16 cellular contexts compared by ENCODE assay signal in genomic region chr20:59948212-59948611, GRCh38. TPM values are rescaled to one million over a fixed set of nuclear protein-coding genes. Genes with fewer than 3 reads are reported as not detected.
DNase-seq lines count a peak whose midpoint lies in the region; ATAC-seq and TF ChIP-seq lines count a peak whose summit lies in the region.
"Had no signal": no experiment of that assay in that cellular context is flagged by ENCODE, and none has a peak within 500 bp of the region (broad histone marks: within the 10 kb centered on the region; RNA-seq: fewer than 3 reads in every experiment).

No MANE protein-coding gene starts in this region.

- DNase-seq in activated CD4-positive, alpha-beta T cell treated with anti-CD3 and anti-CD28 coated beads for 36 hours = no peak
- no peak for DNase-seq in activated CD4-positive, alpha-beta T cell treated with anti-CD3 and anti-CD28 coated beads, Interleukin-2, amount 50 U/mL, for 48 hours
- DNase-seq in Karpas-422 = no peak
- no peak for DNase-seq in activated CD4-positive, alpha-beta memory T cell treated with anti-CD3 and anti-CD28 coated beads, Interleukin-2, amount 10 ng/mL, durations not matched to agents 7 days and 5 days
- no peak for DNase-seq in natural killer cell treated with Interleukin-12 subunit alpha and Interleukin-12 subunit beta and Interleukin-15 and Interleukin-18, amount 100 ng/mL, for 72 hours (ENCODE audit: low spot score)
- no peak for DNase-seq in A673 (ENCODE audit: low spot score)
- DNase-seq: amygdala; erythroblast; head of caudate nucleus; mucosa of descending colon; stimulated activated naive CD8-positive, alpha-beta T cell treated with anti-CD3 and anti-CD28 coated beads, Interleukin-15, amount 100 ng/mL, for 72 hours had no signal

- no peaks in the 10 kb centered on the region for H3K9me3 Mint-ChIP-seq in activated CD4-positive, alpha-beta T cell treated with anti-CD3 and anti-CD28 coated beads for 36 hours (ENCODE audit: low read depth)
- no peaks in the 10 kb centered on the region for H3K9me3 Mint-ChIP-seq in activated CD4-positive, alpha-beta memory T cell treated with anti-CD3 and anti-CD28 coated beads, Interleukin-2, amount 10 ng/mL, durations not matched to agents 7 days and 5 days
- H3K9me3 Mint-ChIP-seq in natural killer cell treated with Interleukin-12 subunit alpha and Interleukin-12 subunit beta and Interleukin-15 and Interleukin-18, amount 100 ng/mL, for 72 hours = no peaks in the 10 kb centered on the region
- H3K9me3 Mint-ChIP-seq: IgD-negative memory B cell; stimulated activated naive CD8-positive, alpha-beta T cell treated with anti-CD3 and anti-CD28 coated beads, Interleukin-15, amount 100 ng/mL, for 72 hours had no signal

- no peaks in the 10 kb centered on the region for H4K20me1 ChIP-seq in Karpas-422 (ENCODE audit: insufficient read depth, low read depth, low read length)

- H3K4me1 ChIP-seq in Karpas-422 (ENCODE audit: low read length) = peaks cover 32% of the 10 kb centered on the region
- peaks cover 20% of the 10 kb centered on the region for H3K4me1 ChIP-seq in A673 (ENCODE audit: insufficient read depth, low read length, poor library complexity, severe bottlenecking)
- H3K4me1 ChIP-seq: parathyroid adenoma had no signal

- peak overlapping the region; percentile 93 for H3K27ac Mint-ChIP-seq in activated CD4-positive, alpha-beta T cell treated with anti-CD3 and anti-CD28 coated beads for 36 hours
- peak overlapping the region; percentile 90 for H3K27ac Mint-ChIP-seq in activated CD4-positive, alpha-beta memory T cell treated with anti-CD3 and anti-CD28 coated beads, Interleukin-2, amount 10 ng/mL, durations not matched to agents 7 days and 5 days
- H3K27ac Mint-ChIP-seq in natural killer cell treated with Interleukin-12 subunit alpha and Interleukin-12 subunit beta and Interleukin-15 and Interleukin-18, amount 100 ng/mL, for 72 hours = peak overlapping the region; percentile 78 to 91

- H3K4me3 ChIP-seq in Karpas-422 (ENCODE audit: low read length) = no peak overlapping the region
- H3K4me3 ChIP-seq in A673 (ENCODE audit: low read depth, low read length, poor library complexity, severe bottlenecking) = no peak overlapping the region
- H3K4me3 ChIP-seq: mucosa of descending colon, smooth muscle cell had no signal

- H3K27me3 ChIP-seq in Karpas-422 (ENCODE audit: low read length) (no peaks in the 10 kb centered on the region), A673 (replicated peaks; ENCODE audit: insufficient read depth, low read depth, low read length, poor library complexity) (no peaks in the 10 kb centered on the region)

- CTCF ChIA-PET in activated CD4-positive, alpha-beta T cell treated with anti-CD3 and anti-CD28 coated beads for 36 hours (lab: Charles Lee) = interaction anchor here (0.5 to 6.2 kb wide), 5 partner anchors 7 to 109 kb away, joined by 3 to 48 read pairs (median 4); partner anchors contain the start of genes CDH26 and SYCP2
- CTCF ChIA-PET in activated CD4-positive, alpha-beta memory T cell treated with anti-CD3 and anti-CD28 coated beads, Interleukin-2, amount 10 ng/mL, durations not matched to agents 7 days and 5 days (lab: Charles Lee) = interaction anchor here (0.7 to 3.7 kb wide), 9 partner anchors 8 to 315 kb away, joined by 3 to 39 read pairs (median 5); partner anchors contain the start of genes FAM217B, PPP1R3D and SYCP2
- CTCF ChIA-PET in A673 (lab: Charles Lee) = no interaction called here

- H3K27me3 Mint-ChIP-seq in activated CD4-positive, alpha-beta T cell treated with anti-CD3 and anti-CD28 coated beads for 36 hours = no peaks in the 10 kb centered on the region
- no peaks in the 10 kb centered on the region for H3K27me3 Mint-ChIP-seq in activated CD4-positive, alpha-beta memory T cell treated with anti-CD3 and anti-CD28 coated beads, Interleukin-2, amount 10 ng/mL, durations not matched to agents 7 days and 5 days
- H3K27me3 Mint-ChIP-seq in natural killer cell treated with Interleukin-12 subunit alpha and Interleukin-12 subunit beta and Interleukin-15 and Interleukin-18, amount 100 ng/mL, for 72 hours = no peaks in the 10 kb centered on the region
- H3K27me3 Mint-ChIP-seq: IgD-negative memory B cell; stimulated activated naive CD8-positive, alpha-beta T cell treated with anti-CD3 and anti-CD28 coated beads, Interleukin-15, amount 100 ng/mL, for 72 hours had no signal

- no peak for ATAC-seq in activated CD4-positive, alpha-beta T cell treated with anti-CD3 and anti-CD28 coated beads for 36 hours
- ATAC-seq in natural killer cell treated with Interleukin-12 subunit alpha and Interleukin-12 subunit beta and Interleukin-15 and Interleukin-18, amount 100 ng/mL, for 72 hours = no peak
- ATAC-seq in HG02642 (IDR thresholded peaks at IDR 0.05; ENCODE audit: poor library complexity, unreplicated experiment) (no peak), GM18519 (IDR thresholded peaks at IDR 0.05; ENCODE audit: low FRiP score, unreplicated experiment) (no peak)

- no peak overlapping the region for H3K4me2 ChIP-seq in Karpas-422 (ENCODE audit: low read depth, low read length, poor library complexity, severe bottlenecking)
- H3K4me2 ChIP-seq: smooth muscle cell had no signal

- no peak for TF ChIP-seq CTCF in A673 (conservative IDR thresholded peaks at IDR 0.05; ENCODE audit: low read depth, low read length)

- peak overlapping the region; percentile 35; the same call in 1 of the 2 replicates for H3K27ac ChIP-seq in Karpas-422 (ENCODE audit: low read length)
- H3K27ac ChIP-seq in A673 (ENCODE audit: low read depth, low read length, poor library complexity, severe bottlenecking) = no peak overlapping the region
- H3K27ac ChIP-seq: parathyroid adenoma had no signal

- H3K79me2 ChIP-seq in Karpas-422 (ENCODE audit: low read length) = 0 out of 2 replicates have a peak, but pooled peaks cover 5% of the 10 kb centered on the region

- no peak overlapping the region for H3K4me3 Mint-ChIP-seq in activated CD4-positive, alpha-beta T cell treated with anti-CD3 and anti-CD28 coated beads for 36 hours
- no peak overlapping the region for H3K4me3 Mint-ChIP-seq in activated CD4-positive, alpha-beta memory T cell treated with anti-CD3 and anti-CD28 coated beads, Interleukin-2, amount 10 ng/mL, durations not matched to agents 7 days and 5 days
- H3K4me3 Mint-ChIP-seq in natural killer cell treated with Interleukin-12 subunit alpha and Interleukin-12 subunit beta and Interleukin-15 and Interleukin-18, amount 100 ng/mL, for 72 hours = no peak overlapping the region

- H3K9ac ChIP-seq in Karpas-422 (ENCODE audit: low read length) = no peak overlapping the region
- H3K9ac ChIP-seq: parathyroid adenoma had no signal

- H3K9me2 ChIP-seq in Karpas-422 (replicated peaks; ENCODE audit: insufficient read depth, low read length) = no peaks in the 10 kb centered on the region

- BruUV-seq in A673 (replicated peaks; lab: Mats Ljungman, UMichigan) = no TSS peak

- H3K4me1 Mint-ChIP-seq in activated CD4-positive, alpha-beta T cell treated with anti-CD3 and anti-CD28 coated beads for 36 hours = peaks cover 27% of the 10 kb centered on the region
- peaks cover 18% of the 10 kb centered on the region for H3K4me1 Mint-ChIP-seq in activated CD4-positive, alpha-beta memory T cell treated with anti-CD3 and anti-CD28 coated beads, Interleukin-2, amount 10 ng/mL, durations not matched to agents 7 days and 5 days
- H3K4me1 Mint-ChIP-seq in natural killer cell treated with Interleukin-12 subunit alpha and Interleukin-12 subunit beta and Interleukin-15 and Interleukin-18, amount 100 ng/mL, for 72 hours (ENCODE audit: low read depth in 2 of 2) = peaks cover 8 to 11% of the 10 kb centered on the region in 2 donors

- H3K9me3 ChIP-seq in Karpas-422 (ENCODE audit: low read length) (no peaks in the 10 kb centered on the region), A673 (ENCODE audit: low read depth, low read length, poor library complexity, severe bottlenecking) (no peaks in the 10 kb centered on the region)
- H3K9me3 ChIP-seq: mucosa of descending colon had no signal

- intact Hi-C loops in activated CD4-positive, alpha-beta T cell treated with anti-CD3 and anti-CD28 coated beads for 36 hours (cut with DNase I, micrococcal nuclease) = loop anchor here (1.0 to 10.0 kb wide), 6 partner anchors 8 to 1281 kb away; partner anchors contain the start of genes FAM217B (in 1 of the 2) and PPP1R3D (in 1 of the 2)
- intact Hi-C loops in A673 (cut with micrococcal nuclease; ENCODE audit: unreplicated experiment) = no loop called here

- POLR2A ChIA-PET in activated CD4-positive, alpha-beta T cell treated with anti-CD3 and anti-CD28 coated beads for 36 hours (lab: Charles Lee) = interaction anchor here (0.9 kb wide), 1 partner anchor 13 kb away, joined by 4 read pairs; no protein-coding TSS in a partner anchor
- POLR2A ChIA-PET in activated CD4-positive, alpha-beta memory T cell treated with anti-CD3 and anti-CD28 coated beads, Interleukin-2, amount 10 ng/mL, durations not matched to agents 7 days and 5 days (lab: Charles Lee) = interaction anchor here (1.3 to 2.5 kb wide), 4 partner anchors 8 to 109 kb away, joined by 5 to 11 read pairs (median 8); partner anchors contain the start of genes FAM217B, PPP1R3D and SYCP2
- POLR2A ChIA-PET in A673 (lab: Charles Lee; ENCODE audit: low non-redundant PET) = interaction anchor here (0.6 kb wide), 1 partner anchor 12 kb away, joined by 6 read pairs; no protein-coding TSS in a partner anchor

- no peak overlapping the region for H2AFZ ChIP-seq in Karpas-422 (ENCODE audit: low read length)
- H2AFZ ChIP-seq: parathyroid adenoma had no signal

- peaks cover 9% of the 10 kb centered on the region for H3K36me3 Mint-ChIP-seq in activated CD4-positive, alpha-beta T cell treated with anti-CD3 and anti-CD28 coated beads for 36 hours (ENCODE audit: low read depth)
- peaks cover 13% of the 10 kb centered on the region for H3K36me3 Mint-ChIP-seq in activated CD4-positive, alpha-beta memory T cell treated with anti-CD3 and anti-CD28 coated beads, Interleukin-2, amount 10 ng/mL, durations not matched to agents 7 days and 5 days (ENCODE audit: low read depth)
- H3K36me3 Mint-ChIP-seq in natural killer cell treated with Interleukin-12 subunit alpha and Interleukin-12 subunit beta and Interleukin-15 and Interleukin-18, amount 100 ng/mL, for 72 hours = peaks cover 8% of the 10 kb centered on the region

- H3K36me3 ChIP-seq in Karpas-422 (ENCODE audit: insufficient read depth, low read length) = peaks cover 11% of the 10 kb centered on the region; the same call in 1 of the 2 replicates
- peaks cover 17% of the 10 kb centered on the region for H3K36me3 ChIP-seq in A673 (ENCODE audit: insufficient read depth, low read length, poor library complexity, severe bottlenecking)

RNA-seq across cellular contexts. Expression of gene FAM217B, which starts 8.0 kb away (rescaled TPM):
- total RNA-seq in activated CD4-positive, alpha-beta T cell treated with anti-CD3 and anti-CD28 coated beads for 36 hours = 10 to 100 TPM; 25.6 to 33.2 TPM
- 12.0 and 16.4 TPM in 2 replicates for total RNA-seq in Karpas-422 (2014; rRNA removed; shearing (Covaris generic); ENCODE audit: low replicate concordance)
- total RNA-seq in activated CD4-positive, alpha-beta memory T cell treated with anti-CD3 and anti-CD28 coated beads, Interleukin-2, amount 10 ng/mL, durations not matched to agents 7 days and 5 days = 10 to 100 TPM; 26.5 to 27.4 TPM
- total RNA-seq in natural killer cell treated with Interleukin-12 subunit alpha and Interleukin-12 subunit beta and Interleukin-15 and Interleukin-18, amount 100 ng/mL, for 72 hours = 10 to 100 TPM; 27.7 to 31.7 TPM
- total RNA-seq in A673 (2021) = 26.6 and 27.9 TPM in 2 replicates

RNA-seq across cellular contexts. Expression of gene PPP1R3D, which starts 8.1 kb away (rescaled TPM):
- 1 to 10 TPM; 4.4 to 4.7 TPM for total RNA-seq in activated CD4-positive, alpha-beta T cell treated with anti-CD3 and anti-CD28 coated beads for 36 hours
- total RNA-seq in Karpas-422 (2014; rRNA removed; shearing (Covaris generic); ENCODE audit: low replicate concordance) = 4.2 and 7.0 TPM in 2 replicates
- total RNA-seq in activated CD4-positive, alpha-beta memory T cell treated with anti-CD3 and anti-CD28 coated beads, Interleukin-2, amount 10 ng/mL, durations not matched to agents 7 days and 5 days = 10 to 100 TPM in 1 of 2 experiments, 1 to 10 TPM in 1; 9.7 to 10.3 TPM
- 10 to 100 TPM; 10.2 to 16.4 TPM for total RNA-seq in natural killer cell treated with Interleukin-12 subunit alpha and Interleukin-12 subunit beta and Interleukin-15 and Interleukin-18, amount 100 ng/mL, for 72 hours
- 4.9 and 6.1 TPM in 2 replicates for total RNA-seq in A673 (2021)

RNA-seq across cellular contexts. Expression of gene CDH26, which starts 10.0 kb away (rescaled TPM):
- total RNA-seq in activated CD4-positive, alpha-beta T cell treated with anti-CD3 and anti-CD28 coated beads for 36 hours = under 1 TPM; 0.88 to 0.91 TPM
- 0.22 TPM in 1 of 2 replicates, not detected in the other for total RNA-seq in Karpas-422 (2014; rRNA removed; shearing (Covaris generic); ENCODE audit: low replicate concordance)
- under 1 TPM; 0.53 to 0.86 TPM for total RNA-seq in activated CD4-positive, alpha-beta memory T cell treated with anti-CD3 and anti-CD28 coated beads, Interleukin-2, amount 10 ng/mL, durations not matched to agents 7 days and 5 days
- 1 to 10 TPM; 1.8 TPM for total RNA-seq in natural killer cell treated with Interleukin-12 subunit alpha and Interleukin-12 subunit beta and Interleukin-15 and Interleukin-18, amount 100 ng/mL, for 72 hours
- total RNA-seq in A673 (2021) = 0.58 and 0.66 TPM in 2 replicates

RNA-seq across cellular contexts. Expression of gene SYCP2, which starts 14.8 kb away (rescaled TPM):
- total RNA-seq in activated CD4-positive, alpha-beta T cell treated with anti-CD3 and anti-CD28 coated beads for 36 hours = 1 to 10 TPM; 1.5 to 2.1 TPM
- total RNA-seq in Karpas-422 (2014; rRNA removed; shearing (Covaris generic); ENCODE audit: low replicate concordance) = 1.1 and 6.6 TPM in 2 replicates
- 1 to 10 TPM; 5.4 to 7.9 TPM for total RNA-seq in activated CD4-positive, alpha-beta memory T cell treated with anti-CD3 and anti-CD28 coated beads, Interleukin-2, amount 10 ng/mL, durations not matched to agents 7 days and 5 days
- total RNA-seq in natural killer cell treated with Interleukin-12 subunit alpha and Interleukin-12 subunit beta and Interleukin-15 and Interleukin-18, amount 100 ng/mL, for 72 hours = 1 to 10 TPM; 1.4 to 4.4 TPM
- 0.37 and 0.88 TPM in 2 replicates for total RNA-seq in A673 (2021)
